ENCODE assay signal across 1 cellular context in genomic region chr2:66582364-66582974, GRCh38.
TF ChIP-seq lines count a peak whose summit lies in the region.

No MANE protein-coding gene starts in this region.

TF ChIP-seq in SK-N-SH treated with all-trans-retinoic acid at 6 μM for 48 hours, 23 proteins besides CTCF, POLR2A, EP300 and RAD21 (continued from another document):
- TF ChIP-seq ARNTL (CRISPR knock-in tag; IDR thresholded peaks at IDR 0.05; ENCODE audit: borderline replicate concordance, low read depth) = no peak
- no peak for TF ChIP-seq ZNF70 (CRISPR knock-in tag; IDR thresholded peaks at IDR 0.05)
- no peak for TF ChIP-seq ZNF565 (CRISPR knock-in tag; conservative IDR thresholded peaks at IDR 0.05; ENCODE audit: low read depth)
- no peak for TF ChIP-seq BACH2 (CRISPR knock-in tag; IDR thresholded peaks at IDR 0.05; ENCODE audit: borderline replicate concordance)
- no peak for TF ChIP-seq POU6F1 (CRISPR knock-in tag; IDR thresholded peaks at IDR 0.05; ENCODE audit: borderline replicate concordance, low read depth)
- TF ChIP-seq ZFP30 (CRISPR knock-in tag; IDR thresholded peaks at IDR 0.05) = no peak
- TF ChIP-seq TCF4 (CRISPR knock-in tag; IDR thresholded peaks at IDR 0.05; ENCODE audit: borderline replicate concordance) = no peak
